29 cellular contexts compared by ENCODE assay signal in the genomic region with DNA sequence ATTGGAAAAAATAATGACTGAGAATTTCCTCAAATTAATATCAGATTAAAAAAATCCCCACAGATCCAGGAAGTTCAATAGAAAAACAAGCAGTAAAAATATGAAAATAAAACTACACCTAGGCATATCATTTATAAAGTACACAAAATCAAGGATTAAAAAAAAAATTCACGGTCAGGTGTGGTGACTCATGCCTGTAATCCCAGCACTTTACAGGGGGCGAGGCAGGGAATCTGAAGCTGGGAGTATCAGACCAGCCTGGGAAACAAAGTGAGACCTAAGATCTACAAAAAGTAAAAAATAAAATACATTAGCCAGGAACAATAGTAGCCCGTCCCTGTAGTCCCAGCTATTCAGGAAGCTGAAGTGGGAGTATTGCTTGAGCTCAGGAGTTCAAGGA.
"Had no signal": no experiment of that assay in that cellular context is flagged by ENCODE, and none has a peak within 500 bp of the region (broad histone marks: within the 10 kb centered on the region; RNA-seq: fewer than 3 reads in every experiment).

No MANE protein-coding gene starts in this region.

- H3K9ac ChIP-seq: neural progenitor cell, parathyroid adenoma had no signal

- H3K27ac ChIP-seq: neural progenitor cell, ovary, parathyroid adenoma, psoas muscle, right lobe of liver, sigmoid colon, suprapubic skin, testis, tibial artery, transverse colon, upper lobe of right lung, uterus had no signal

- H3K4me1 ChIP-seq: neural progenitor cell, parathyroid adenoma, psoas muscle, right lobe of liver, sigmoid colon, suprapubic skin, testis, transverse colon, upper lobe of right lung, uterus had no signal

- DNase-seq: natural killer cell; occipital lobe; ovary; posterior cingulate gyrus; psoas muscle; right cardiac atrium; right lobe of liver; sigmoid colon; small intestine; stimulated activated CD4-positive, alpha-beta T cell treated with anti-CD3 and anti-CD28 coated beads, Interleukin-15, amount 100 ng/mL, for 24 hours; stimulated activated CD4-positive, alpha-beta T cell treated with anti-CD3 and anti-CD28 coated beads, Interleukin-2, amount 100 ng/mL, for 24 hours; stimulated activated CD4-positive, alpha-beta T cell treated with anti-CD3 and anti-CD28 coated beads, Interleukin-2, amount 100 ng/mL, for 48 hours; stimulated activated CD4-positive, alpha-beta T cell treated with anti-CD3 and anti-CD28 coated beads, Interleukin-4, amount 100 ng/mL, for 24 hours; stimulated activated naive B cell treated with anti-CD40 and anti-IgM and Interleukin-4, amounts not matched to agents 10 μg/mL and 1 μg/mL and 100 μg/mL, for 72 hours; stimulated activated naive CD8-positive, alpha-beta T cell treated with anti-CD3 and anti-CD28 coated beads, Interleukin-15, amount 100 ng/mL, for 72 hours; stimulated activated naive CD8-positive, alpha-beta T cell treated with anti-CD3 and anti-CD28 coated beads, Interleukin-15, Interleukin-2, amounts not matched to agents 100 U/mL and 50 U/mL, for 24 hours; substantia nigra; testis; tibial artery; transverse colon; upper lobe of right lung; uterus had no signal

- H3K27ac Mint-ChIP-seq: natural killer cell; nephron; neural progenitor cell; progenitor cell of endocrine pancreas; stimulated activated effector memory CD8-positive, alpha-beta T cell treated with anti-CD3 and anti-CD28 coated beads, Interleukin-12 subunit alpha, Interleukin-12 subunit beta, amount 100 ng/mL, for 72 hours; stimulated activated naive B cell treated with anti-CD40 and anti-IgM and Interleukin-4, amounts not matched to agents 10 μg/mL and 1 μg/mL and 100 μg/mL, for 72 hours; stimulated activated naive CD8-positive, alpha-beta T cell treated with anti-CD3 and anti-CD28 coated beads, Interleukin-15, amount 100 ng/mL, for 72 hours; type B pancreatic cell had no signal

- H3K9me3 Mint-ChIP-seq: stimulated activated effector memory CD8-positive, alpha-beta T cell treated with anti-CD3 and anti-CD28 coated beads, Interleukin-12 subunit alpha, Interleukin-12 subunit beta, amount 100 ng/mL, for 72 hours; stimulated activated naive CD8-positive, alpha-beta T cell treated with anti-CD3 and anti-CD28 coated beads, Interleukin-15, amount 100 ng/mL, for 72 hours; type B pancreatic cell had no signal

- H3K27me3 Mint-ChIP-seq: progenitor cell of endocrine pancreas; stimulated activated naive B cell treated with anti-CD40 and anti-IgM and Interleukin-4, amounts not matched to agents 10 μg/mL and 1 μg/mL and 100 μg/mL, for 72 hours; stimulated activated naive CD8-positive, alpha-beta T cell treated with anti-CD3 and anti-CD28 coated beads, Interleukin-15, amount 100 ng/mL, for 72 hours; type B pancreatic cell had no signal

- H3K4me2 ChIP-seq: neural progenitor cell had no signal

- H3K27me3 ChIP-seq: neural progenitor cell, ovary, right lobe of liver, sigmoid colon, suprapubic skin, testis, tibial artery, transverse colon, upper lobe of right lung, uterus had no signal

- H3K79me2 ChIP-seq: parathyroid adenoma had no signal

- FAIRE-seq: small intestine had no signal

- H3K4me3 ChIP-seq: neural progenitor cell, ovary, psoas muscle, right lobe of liver, sigmoid colon, suprapubic skin, testis, tibial artery, transverse colon, upper lobe of right lung, uterus had no signal

- H3K9me3 ChIP-seq: ovary, psoas muscle, right lobe of liver, sigmoid colon, suprapubic skin, testis, upper lobe of right lung, uterus had no signal

- H3K36me3 ChIP-seq: neural progenitor cell, ovary, right lobe of liver, sigmoid colon, suprapubic skin, tibial artery, transverse colon, upper lobe of right lung, uterus had no signal

- H3K4me1 Mint-ChIP-seq: natural killer cell; nephron; neural progenitor cell; stimulated activated effector memory CD8-positive, alpha-beta T cell treated with anti-CD3 and anti-CD28 coated beads, Interleukin-12 subunit alpha, Interleukin-12 subunit beta, amount 100 ng/mL, for 72 hours had no signal

- ATAC-seq: natural killer cell; psoas muscle; right cardiac atrium; right lobe of liver; stimulated activated effector memory CD8-positive, alpha-beta T cell treated with anti-CD3 and anti-CD28 coated beads, Interleukin-12 subunit alpha, Interleukin-12 subunit beta, amount 100 ng/mL, for 72 hours; stimulated activated naive B cell treated with anti-CD40 and anti-IgM and Interleukin-4, amounts not matched to agents 10 μg/mL and 1 μg/mL and 100 μg/mL, for 72 hours; stimulated activated naive CD8-positive, alpha-beta T cell treated with anti-CD3 and anti-CD28 coated beads, Interleukin-15, amount 100 ng/mL, for 72 hours; stimulated activated naive CD8-positive, alpha-beta T cell treated with anti-CD3 and anti-CD28 coated beads, Interleukin-15, Interleukin-2, amounts not matched to agents 100 U/mL and 50 U/mL, for 24 hours; upper lobe of right lung had no signal

- H3K36me3 Mint-ChIP-seq: natural killer cell; neural progenitor cell; stimulated activated effector memory CD8-positive, alpha-beta T cell treated with anti-CD3 and anti-CD28 coated beads, Interleukin-12 subunit alpha, Interleukin-12 subunit beta, amount 100 ng/mL, for 72 hours; stimulated activated naive B cell treated with anti-CD40 and anti-IgM and Interleukin-4, amounts not matched to agents 10 μg/mL and 1 μg/mL and 100 μg/mL, for 72 hours; type B pancreatic cell had no signal

- H3K4me3 Mint-ChIP-seq: natural killer cell; nephron; neural progenitor cell; stimulated activated effector memory CD8-positive, alpha-beta T cell treated with anti-CD3 and anti-CD28 coated beads, Interleukin-12 subunit alpha, Interleukin-12 subunit beta, amount 100 ng/mL, for 72 hours; stimulated activated naive B cell treated with anti-CD40 and anti-IgM and Interleukin-4, amounts not matched to agents 10 μg/mL and 1 μg/mL and 100 μg/mL, for 72 hours; stimulated activated naive CD8-positive, alpha-beta T cell treated with anti-CD3 and anti-CD28 coated beads, Interleukin-15, amount 100 ng/mL, for 72 hours; type B pancreatic cell had no signal
